In genomic region chr18:6835345-6835744, GRCh38 we compare ENCODE assay signal across 2 cellular contexts.
TF ChIP-seq lines count a peak whose summit lies in the region.

No MANE protein-coding gene starts in this region.

TF ChIP-seq in IMR-90, 13 proteins besides CTCF, POLR2A, EP300 and RAD21 (continued from another document):
- TF ChIP-seq USF2 (IDR thresholded peaks at IDR 0.05; ENCODE audit: low read depth, low read length) (no peak), FOS (IDR thresholded peaks at IDR 0.05; ENCODE audit: low read depth, low read length) (peak; percentile 44; the same call in 1 of the 2 replicates), ELK1 (IDR thresholded peaks at IDR 0.05; ENCODE audit: borderline replicate concordance, low read depth, low read length) (no peak)

TF ChIP-seq in HepG2, 621 proteins besides CTCF, POLR2A, EP300 and RAD21:
- TF ChIP-seq ARID5B (CRISPR knock-in tag; IDR thresholded peaks at IDR 0.05), result 0 out of 2 replicates have a peak, but pooled peaks have one; percentile 33
- peak; percentile 71; the same call in 1 of the 2 replicates for TF ChIP-seq FOXA3 (CRISPR knock-in tag; IDR thresholded peaks at IDR 0.05)
- TF ChIP-seq SMARCE1 (IDR thresholded peaks at IDR 0.05; ENCODE audit: borderline replicate concordance), result no peak
- TF ChIP-seq ISL2 (CRISPR knock-in tag; IDR thresholded peaks at IDR 0.05), result peak; percentile 54; the same call in 1 of the 2 replicates
- TF ChIP-seq ZNF678 (CRISPR knock-in tag; IDR thresholded peaks at IDR 0.05), result no peak
- no peak for TF ChIP-seq ZNF17 (CRISPR knock-in tag; IDR thresholded peaks at IDR 0.05)
- no peak for TF ChIP-seq ZMAT5 (CRISPR knock-in tag; IDR thresholded peaks at IDR 0.05; ENCODE audit: borderline replicate concordance, low read depth)
- no peak for TF ChIP-seq ZNF567 (CRISPR knock-in tag; IDR thresholded peaks at IDR 0.05; ENCODE audit: borderline replicate concordance)
- peak; percentile 30; the same call in 1 of the 2 replicates for TF ChIP-seq CEBPG (CRISPR knock-in tag; IDR thresholded peaks at IDR 0.05)
- TF ChIP-seq SOX13 (IDR thresholded peaks at IDR 0.05), result no peak
- peak in 1 of 2 experiments; percentile 38; a peak in 1 of 4 replicates for TF ChIP-seq SOX13 (CRISPR knock-in tag; conservative IDR thresholded peaks at IDR 0.05 in 1 of 2, IDR thresholded peaks at IDR 0.05 in 1 of 2)
- no peak for TF ChIP-seq ZBTB10 (CRISPR knock-in tag; IDR thresholded peaks at IDR 0.05; ENCODE audit: borderline replicate concordance)
- no peak for TF ChIP-seq NR2F2 (IDR thresholded peaks at IDR 0.05; ENCODE audit: borderline replicate concordance, low read depth)
- peak; percentile 27; the same call in 1 of the 2 replicates for TF ChIP-seq FOXJ3 (CRISPR knock-in tag; IDR thresholded peaks at IDR 0.05; ENCODE audit: borderline replicate concordance)
- TF ChIP-seq TCF7L2 (IDR thresholded peaks at IDR 0.05; ENCODE audit: low read depth, low read length), result peak; percentile 56; the same call in 1 of the 2 replicates
- TF ChIP-seq TBX3 (IDR thresholded peaks at IDR 0.05; ENCODE audit: borderline replicate concordance), result peak; percentile 53; the same call in 1 of the 2 replicates
- TF ChIP-seq FOXP1 (IDR thresholded peaks at IDR 0.05), result no peak
- peak; percentile 76 for TF ChIP-seq FOXP1 (CRISPR knock-in tag; IDR thresholded peaks at IDR 0.05)
- peak; percentile 25; the same call in 1 of the 2 replicates for TF ChIP-seq BCL6 (CRISPR knock-in tag; IDR thresholded peaks at IDR 0.05)
- peak; percentile 51 for TF ChIP-seq FOXP4 (CRISPR knock-in tag; IDR thresholded peaks at IDR 0.05)
- 0 out of 2 replicates have a peak, but pooled peaks have one; percentile 18 for TF ChIP-seq GATAD2A (CRISPR knock-in tag; IDR thresholded peaks at IDR 0.05)
- TF ChIP-seq GATAD1 (CRISPR knock-in tag; IDR thresholded peaks at IDR 0.05), result no peak
- TF ChIP-seq CEBPB (IDR thresholded peaks at IDR 0.05; ENCODE audit: borderline replicate concordance, low read depth, low read length), result peak; percentile 78; the same call in 1 of the 2 replicates
- TF ChIP-seq TCF7 (IDR thresholded peaks at IDR 0.05; ENCODE audit: low read depth), result peak; percentile 50; the same call in 1 of the 2 replicates
- TF ChIP-seq GMEB1 (CRISPR knock-in tag; IDR thresholded peaks at IDR 0.05; ENCODE audit: borderline replicate concordance), result no peak
- TF ChIP-seq FOXA1 (IDR thresholded peaks at IDR 0.05), result no peak
- TF ChIP-seq FOXA1 (CRISPR knock-in tag; IDR thresholded peaks at IDR 0.05), result peak; percentile 53; the same call in 1 of the 2 replicates
- TF ChIP-seq SOX5 (CRISPR knock-in tag; IDR thresholded peaks at IDR 0.05; ENCODE audit: borderline replicate concordance), result peak; percentile 22; the same call in 1 of the 2 replicates
- peak; percentile 54; the same call in 1 of the 2 replicates for TF ChIP-seq RERE (CRISPR knock-in tag; IDR thresholded peaks at IDR 0.05; ENCODE audit: low read depth)
- TF ChIP-seq ZNF446 (CRISPR knock-in tag; IDR thresholded peaks at IDR 0.05), result no peak
- TF ChIP-seq ZNF160 (CRISPR knock-in tag; IDR thresholded peaks at IDR 0.05), result no peak
- 0 out of 2 replicates have a peak, but pooled peaks have one; percentile 31 for TF ChIP-seq HMG20A (CRISPR knock-in tag; IDR thresholded peaks at IDR 0.05; ENCODE audit: borderline replicate concordance)
- TF ChIP-seq ATF4 (CRISPR knock-in tag; IDR thresholded peaks at IDR 0.05), result 0 out of 4 replicates have a peak, but pooled peaks of 1 of the 2 experiments have one; percentile 31
- no peak for TF ChIP-seq FIP1L1 (IDR thresholded peaks at IDR 0.05; ENCODE audit: borderline replicate concordance, insufficient read depth, low read depth, low read length)
